Comparison of ENCODE assay signal across 8 cellular contexts in the genomic region with DNA sequence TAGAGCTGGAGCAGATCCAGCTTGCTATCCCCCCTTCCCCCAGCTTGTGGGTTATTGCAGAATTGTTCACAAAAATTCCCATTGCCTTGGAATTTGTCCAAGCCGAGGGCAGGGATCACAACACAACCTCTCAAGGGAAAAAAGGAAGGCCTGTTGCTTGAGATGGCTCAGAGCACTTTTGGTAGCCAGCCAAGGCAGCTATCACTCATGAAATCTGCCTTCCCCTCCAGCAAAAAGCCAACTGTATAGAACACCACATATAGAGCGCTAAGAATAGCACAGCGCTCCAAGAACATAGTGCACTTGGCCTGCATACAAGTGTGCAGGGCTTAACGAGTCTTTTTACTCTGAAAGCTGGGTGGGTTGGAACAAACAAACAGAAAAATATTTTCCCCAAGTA. TPM values are rescaled to one million over a fixed set of nuclear protein-coding genes. Genes with fewer than 3 reads are reported as not detected.
DNase-seq lines count a peak whose midpoint lies in the region; ATAC-seq, FAIRE-seq and TF ChIP-seq lines count a peak whose summit lies in the region.

No MANE protein-coding gene starts in this region.

- no peak overlapping the region for H3K4me3 ChIP-seq in BE2C (ENCODE audit: low read depth, low read length)
- H3K4me3 ChIP-seq in Loucy (ENCODE audit: low read length, poor library complexity, severe bottlenecking), result peak overlapping the region; percentile 15
- H3K4me3 ChIP-seq in K562, result no peak overlapping the region

- DNase-seq in BE2C (peak; percentile 70), K562 (ENCODE audit: extremely low read depth in 1 of 4, low spot score in 3 of 4) (peak; percentile 25 to 82 (median 36)), medulla oblongata (ENCODE audit: extremely low spot score) (peak; percentile 38), globus pallidus (ENCODE audit: low spot score) (no peak), GM19239 (ENCODE audit: insufficient read length, low spot score) (no peak), SIG-M5 treated with dmso at 0.1 percent for 504 hours (lab: John Stamatoyannopoulos, UW; ENCODE audit: unreplicated experiment) (no peak)
- DNase-seq in activated CD4-positive, CD25-positive, alpha-beta regulatory T cell (lab: John Stamatoyannopoulos, UW), result no peak

- CTCF ChIA-PET in K562 (lab: Yijun Ruan, JAX; ENCODE audit: low intra/inter-chr PET ratio), result no interaction called here

- H3K9me1 ChIP-seq in K562 (ENCODE audit: control insufficient read depth, insufficient read depth, low read length), result peaks cover 6% of the 10 kb centered on the region

- no peaks in the 10 kb centered on the region for H3K9me3 ChIP-seq in BE2C
- no peaks in the 10 kb centered on the region for H3K9me3 ChIP-seq in Loucy (ENCODE audit: insufficient read depth, low read depth, low read length)
- H3K9me3 ChIP-seq in K562 (replicated peaks; ENCODE audit: control insufficient read depth, insufficient read depth, low read depth, low read length), result no peaks in the 10 kb centered on the region

- POLR2A ChIA-PET in K562 (lab: Yijun Ruan, JAX), result interaction anchor here (1.0 to 2.4 kb wide), 7 partner anchors 16 to 518 kb away, joined by 3 to 6 read pairs (median 3); a partner anchor contains a TSS

- intact Hi-C loops in K562 (cut with micrococcal nuclease), result loop anchor here (5.0 kb wide), 3 partner anchors 136 to 306 kb away; a partner anchor contains a TSS

- peaks cover 6% of the 10 kb centered on the region; the same call in 1 of the 2 replicates for H3F3A ChIP-seq in Loucy (ENCODE audit: low read depth)

- TF ChIP-seq RAD21 in K562 (CRISPR knock-in tag; conservative IDR thresholded peaks at IDR 0.05 in 1 of 2, IDR thresholded peaks at IDR 0.05 in 1 of 2), result no peak

- in situ Hi-C loops in K562 (cut with MboI), result loop anchor here (5.0 to 10.0 kb wide), 2 partner anchors 144 to 311 kb away; no protein-coding TSS in a partner anchor

- no peak for TF ChIP-seq EP300 in K562 (IDR thresholded peaks at IDR 0.05; ENCODE audit: low read length)

- no peaks in the 10 kb centered on the region for H3K9me2 ChIP-seq in Loucy (replicated peaks; ENCODE audit: low read depth, low read length)

- BruUV-seq in K562 (replicated peaks; lab: Mats Ljungman, UMichigan), result no TSS peak

- H3K79me2 ChIP-seq in Loucy (ENCODE audit: insufficient read depth, low read length), result peaks cover 19% of the 10 kb centered on the region
- H3K79me2 ChIP-seq in K562 (ENCODE audit: control insufficient read depth, insufficient read depth, low read length), result peaks cover 7% of the 10 kb centered on the region; the same call in 2 of the 3 replicates

- ATAC-seq in K562, result no peak

- WGBS in K562 (ENCODE audit: insufficient coverage, low coverage, missing lambda C conversion rate), result 3% methylated on average over 4 of the region's 4 CpGs

- H3K4me2 ChIP-seq in Loucy (ENCODE audit: low read depth, low read length, poor library complexity, severe bottlenecking) (peak overlapping the region; percentile 49), K562 (ENCODE audit: insufficient read depth, low read length) (peak overlapping the region; percentile 61)

- TF ChIP-seq CTCF in BE2C (IDR thresholded peaks at IDR 0.05; ENCODE audit: low read depth, low read length), result no peak
- no peak for TF ChIP-seq CTCF in Loucy (conservative IDR thresholded peaks at IDR 0.05; ENCODE audit: low read length)
- TF ChIP-seq CTCF in K562 (IDR thresholded peaks at IDR 0.05 in 2 of 3, conservative IDR thresholded peaks at IDR 0.05 in 1 of 3; ENCODE audit: insufficient read depth in 2 of 3, low read depth in 1 of 3, low read length in 3 of 3), result no peak

- peak overlapping the region; percentile 65 for H3K9ac ChIP-seq in Loucy (ENCODE audit: low read depth, low read length, poor library complexity, severe bottlenecking)
- peak overlapping the region; percentile 50 to 61; a peak in 2 of 4 replicates for H3K9ac ChIP-seq in K562 (ENCODE audit: insufficient read depth in 1 of 2, low read depth in 2 of 2, low read length in 2 of 2)

- H4K20me1 ChIP-seq in Loucy (ENCODE audit: insufficient read depth, low read length, poor library complexity, severe bottlenecking) (peaks cover 6% of the 10 kb centered on the region), K562 (replicated peaks; ENCODE audit: control insufficient read depth, insufficient read depth, low read length) (no peaks in the 10 kb centered on the region)

- FAIRE-seq in K562 (lab: Jason Lieb, UNC) (peak; percentile 95), GM19239 (lab: Jason Lieb, UNC) (no peak)

- peak overlapping the region; percentile 62 for H3K27ac ChIP-seq in K562 (ENCODE audit: extremely low read depth, low read depth, low read length)

- H2AFZ ChIP-seq in Loucy (ENCODE audit: low read length) (peak overlapping the region; percentile 26), K562 (ENCODE audit: low read depth, low read length) (peak overlapping the region; percentile 60)

- peaks cover 8% of the 10 kb centered on the region for H3K27me3 ChIP-seq in BE2C
- H3K27me3 ChIP-seq in Loucy (ENCODE audit: insufficient read depth, low read length, poor library complexity, severe bottlenecking), result no peaks in the 10 kb centered on the region
- H3K27me3 ChIP-seq in K562 (ENCODE audit: control insufficient read depth in 2 of 2, insufficient read depth in 2 of 2, low read length in 2 of 2), result no peaks in the 10 kb centered on the region

- no peak for TF ChIP-seq POLR2A in K562 (conservative IDR thresholded peaks at IDR 0.05)

- H3K4me1 ChIP-seq in BE2C (peaks cover 15% of the 10 kb centered on the region), Loucy (ENCODE audit: insufficient read depth, low read length, poor library complexity, severe bottlenecking) (peaks cover 44% of the 10 kb centered on the region), K562 (replicated peaks in 1 of 2; ENCODE audit: control insufficient read depth in 2 of 2, insufficient read depth in 2 of 2, low read length in 2 of 2) (peaks cover 9 to 46% of the 10 kb centered on the region in 2 experiments)

- H3K36me3 ChIP-seq in BE2C, result no peaks in the 10 kb centered on the region
- no peaks in the 10 kb centered on the region for H3K36me3 ChIP-seq in Loucy (ENCODE audit: insufficient read depth, low read length)
- no peaks in the 10 kb centered on the region for H3K36me3 ChIP-seq in K562 (ENCODE audit: control insufficient read depth, insufficient read depth, low read length)

TF ChIP-seq in K562, 482 proteins besides CTCF, POLR2A, EP300 and RAD21 (continues in another document):
- TF ChIP-seq POLR2B (IDR thresholded peaks at IDR 0.05; ENCODE audit: low read depth, partially characterized antibody), result no peak
- TF ChIP-seq TGIF2 (CRISPR knock-in tag; IDR thresholded peaks at IDR 0.05), result no peak
- TF ChIP-seq, protein P1, sequence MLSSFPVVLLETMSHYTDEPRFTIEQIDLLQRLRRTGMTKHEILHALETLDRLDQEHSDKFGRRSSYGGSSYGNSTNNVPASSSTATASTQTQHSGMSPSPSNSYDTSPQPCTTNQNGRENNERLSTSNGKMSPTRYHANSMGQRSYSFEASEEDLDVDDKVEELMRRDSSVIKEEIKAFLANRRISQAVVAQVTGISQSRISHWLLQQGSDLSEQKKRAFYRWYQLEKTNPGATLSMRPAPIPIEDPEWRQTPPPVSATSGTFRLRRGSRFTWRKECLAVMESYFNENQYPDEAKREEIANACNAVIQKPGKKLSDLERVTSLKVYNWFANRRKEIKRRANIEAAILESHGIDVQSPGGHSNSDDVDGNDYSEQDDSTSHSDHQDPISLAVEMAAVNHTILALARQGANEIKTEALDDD (IDR thresholded peaks at IDR 0.05), result peak; percentile 65; the same call in 1 of the 2 replicates
- TF ChIP-seq, protein P2, sequence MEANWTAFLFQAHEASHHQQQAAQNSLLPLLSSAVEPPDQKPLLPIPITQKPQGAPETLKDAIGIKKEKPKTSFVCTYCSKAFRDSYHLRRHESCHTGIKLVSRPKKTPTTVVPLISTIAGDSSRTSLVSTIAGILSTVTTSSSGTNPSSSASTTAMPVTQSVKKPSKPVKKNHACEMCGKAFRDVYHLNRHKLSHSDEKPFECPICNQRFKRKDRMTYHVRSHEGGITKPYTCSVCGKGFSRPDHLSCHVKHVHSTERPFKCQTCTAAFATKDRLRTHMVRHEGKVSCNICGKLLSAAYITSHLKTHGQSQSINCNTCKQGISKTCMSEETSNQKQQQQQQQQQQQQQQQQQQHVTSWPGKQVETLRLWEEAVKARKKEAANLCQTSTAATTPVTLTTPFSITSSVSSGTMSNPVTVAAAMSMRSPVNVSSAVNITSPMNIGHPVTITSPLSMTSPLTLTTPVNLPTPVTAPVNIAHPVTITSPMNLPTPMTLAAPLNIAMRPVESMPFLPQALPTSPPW (CRISPR knock-in tag; IDR thresholded peaks at IDR 0.05), result peak; percentile 38; the same call in 1 of the 2 replicates
- TF ChIP-seq IRF2 (CRISPR knock-in tag; IDR thresholded peaks at IDR 0.05), result no peak
- peak; percentile 36; the same call in 1 of the 2 replicates for TF ChIP-seq TEAD4 (IDR thresholded peaks at IDR 0.05; ENCODE audit: low read length)
- no peak for TF ChIP-seq TEAD4 (CRISPR knock-in tag; IDR thresholded peaks at IDR 0.05; ENCODE audit: borderline replicate concordance)
- no peak for TF ChIP-seq KLF16 (IDR thresholded peaks at IDR 0.05)
- TF ChIP-seq MTA3 (IDR thresholded peaks at IDR 0.05; ENCODE audit: borderline replicate concordance), result 0 out of 2 replicates have a peak, but pooled peaks have one; percentile 37
- TF ChIP-seq PHTF2 (CRISPR knock-in tag; IDR thresholded peaks at IDR 0.05), result no peak
- TF ChIP-seq CTBP1 (IDR thresholded peaks at IDR 0.05; ENCODE audit: borderline replicate concordance), result peak; percentile 39; the same call in 1 of the 2 replicates

RNA-seq across cellular contexts. Expression of a gene that starts 46.2 kb away (rescaled TPM):
- polyA plus RNA-seq in BE2C (2012; ENCODE audit: insufficient read depth, insufficient read length, low read depth), result not detected
- 0.04 and 0.25 TPM in 2 replicates for total RNA-seq in K562 (2011; cell fraction: chromatin; rRNA removed; ENCODE audit: low replicate concordance)
- total RNA-seq in K562 (2011; cell fraction: nucleolus; rRNA removed), result under 0.01 and 0.17 TPM in 2 replicates
- 0.07 and 0.15 TPM in 2 replicates for total RNA-seq in K562 (2011; cell fraction: nucleoplasm; rRNA removed)
- total RNA-seq in K562 (2014; rRNA removed) (0.04 and 0.05 TPM in 2 replicates), K562 (2014; rRNA removed; fragmentation: Illumina TruSeq; extraction: Trizol) (0.03 and 0.04 TPM in 2 replicates), K562 (2015; rRNA removed; fragmentation: Illumina TruSeq; extraction: Trizol) (under 0.01 and 0.04 TPM in 2 replicates), K562 (2021) (0.07 and 0.13 TPM in 2 replicates)
- polyA plus RNA-seq in K562 (2011; rRNA removed) (0.03 and 0.10 TPM in 2 replicates), K562 (2014; fragmentation: Illumina TruSeq; extraction: Trizol) (0.03 TPM in 1 of 2 replicates, not detected in the other), K562 (2014; fragmentation: Nextera tagmentation; extraction: Ambion mirVana) (under 1 TPM in 1 of 2 experiments, not detected in 1; 0.01 TPM), K562 (2014; rRNA removed) (0.04 and 0.05 TPM in 2 replicates)
- polyA plus RNA-seq in K562 (2011; cell fraction: cytosol; rRNA removed), result 0.01 and 0.03 TPM in 2 replicates
- polyA plus RNA-seq in K562 (2011; cell fraction: nucleus; rRNA removed), result 0.03 and 0.18 TPM in 2 replicates
- 0.01 and 0.07 TPM in 2 replicates for polyA plus RNA-seq in K562 (2012)
- polyA minus RNA-seq in K562 (2011; rRNA and poly(A)+ RNA removed), result 0.06 and 0.07 TPM in 2 replicates
- not detected in 2 replicates for polyA minus RNA-seq in K562 (2011; cell fraction: cytosol; rRNA and poly(A)+ RNA removed)
- polyA minus RNA-seq in K562 (2011; cell fraction: nucleus; rRNA and poly(A)+ RNA removed), result 0.11 and 0.67 TPM in 2 replicates

Comparison
In these comparisons a context has a peak if more than half of its experiments do, and no peak if none do; other contexts are left out.
1. DNase-seq: peak in BE2C (single experiment), K562 (4 of 4) and medulla oblongata (single experiment); none in globus pallidus (single experiment), GM19239 (single experiment), SIG-M5 treated with dmso at 0.1 percent for 504 hours (single experiment) and activated CD4-positive, CD25-positive, alpha-beta regulatory T cell (0 of 4).